Comparison of ENCODE assay signal across 8 cellular contexts in the genomic region with DNA sequence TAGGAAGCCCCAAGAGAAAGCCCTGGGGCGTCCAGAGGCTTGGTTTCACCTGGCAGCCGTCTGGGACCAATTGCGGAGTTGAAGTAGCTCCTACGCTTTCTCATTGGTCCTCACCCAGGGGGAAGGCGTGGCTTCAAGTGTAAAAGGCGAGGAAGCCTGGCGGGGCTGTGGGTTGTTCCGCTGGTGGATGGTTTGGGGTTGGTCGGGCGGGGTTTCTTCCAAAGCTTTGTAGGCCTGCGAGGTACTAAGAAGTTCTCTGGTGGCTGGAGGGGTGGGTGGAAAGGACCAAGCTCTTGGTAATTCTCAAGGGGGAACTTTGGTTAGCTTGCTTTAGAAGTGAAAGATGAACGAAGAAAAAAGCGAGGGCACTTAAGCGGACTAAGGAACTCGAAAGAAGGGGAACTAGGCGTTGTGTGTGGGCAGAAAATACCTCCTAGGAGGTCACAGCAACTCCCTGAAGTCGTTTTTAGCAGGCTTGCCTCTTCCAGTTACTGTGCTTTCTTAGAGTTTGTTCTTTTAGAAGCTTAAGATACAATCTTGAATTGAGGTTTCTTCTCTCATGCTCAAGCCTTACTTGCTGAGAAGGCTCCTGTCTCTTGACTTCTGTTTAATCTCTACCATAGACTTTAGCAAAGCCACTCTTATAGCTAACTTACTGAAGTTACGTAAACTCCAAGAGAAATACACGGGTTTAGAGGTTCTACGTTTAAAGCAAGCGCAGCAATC. TPM values are rescaled to one million over a fixed set of nuclear protein-coding genes. Genes with fewer than 3 reads are reported as not detected.
DNase-seq lines count a peak whose midpoint lies in the region; ATAC-seq and TF ChIP-seq lines count a peak whose summit lies in the region.

No MANE protein-coding gene starts in this region.

- H3K27me3 ChIP-seq in CD4-positive, alpha-beta T cell (ENCODE audit: control insufficient read depth, insufficient read depth, low read length): no peaks in the 10 kb centered on the region

- H3K27me3 Mint-ChIP-seq in CD4-positive, alpha-beta T cell: no peaks in the 10 kb centered on the region
- H3K27me3 Mint-ChIP-seq in activated CD8-positive, alpha-beta memory T cell treated with anti-CD3 and anti-CD28 coated beads, Interleukin-2, amount 10 ng/mL, durations not matched to agents 7 days and 5 days: peaks cover 12% of the 10 kb centered on the region

- no peak overlapping the region for H3K27ac ChIP-seq in CD4-positive, alpha-beta T cell (ENCODE audit: low read depth, low read length)

- intact Hi-C loops in CD4-positive, alpha-beta T cell (cut with DNase I, micrococcal nuclease): loop anchor here in 1 of 2 experiments (2.0 kb wide), 1 partner anchor 33 kb away; no protein-coding TSS in a partner anchor
- intact Hi-C loops in left ventricle myocardium superior (cut with micrococcal nuclease): no loop called here

- no peaks in the 10 kb centered on the region for H3K9me3 ChIP-seq in CD4-positive, alpha-beta T cell (ENCODE audit: control insufficient read depth, low read length)

- peak; percentile 49 to 76 (median 64) for DNase-seq in CD4-positive, alpha-beta T cell
- peak; percentile 23 for DNase-seq in Jurkat, Clone E6-1 (ENCODE audit: low read depth, low spot score)
- peak; percentile 81 for DNase-seq in activated CD8-positive, alpha-beta memory T cell treated with anti-CD3 and anti-CD28 coated beads, Interleukin-2, amount 10 ng/mL, durations not matched to agents 7 days and 5 days
- DNase-seq in left ventricle myocardium superior: peak; percentile 56
- DNase-seq in stimulated activated CD4-positive, alpha-beta T cell treated with anti-CD3 and anti-CD28 coated beads, TNF-alpha, amount 100 ng/mL, for 24 hours (ENCODE audit: low read depth in 3 of 3): peak; percentile 48 to 72 (median 49)
- no peak for DNase-seq in DMS53 treated with DMSO at 0.1 percent for 48 hours (lab: John Stamatoyannopoulos, UW; ENCODE audit: unreplicated experiment)
- no peak for DNase-seq in H4 (ENCODE audit: low spot score)

- H3K4me1 Mint-ChIP-seq in CD4-positive, alpha-beta T cell (ENCODE audit: low read depth): peaks cover 24% of the 10 kb centered on the region
- H3K4me1 Mint-ChIP-seq in activated CD8-positive, alpha-beta memory T cell treated with anti-CD3 and anti-CD28 coated beads, Interleukin-2, amount 10 ng/mL, durations not matched to agents 7 days and 5 days: peaks cover 18% of the 10 kb centered on the region

- CTCF ChIA-PET in CD4-positive, alpha-beta T cell (lab: Charles Lee): interaction anchor here (1.2 to 2.6 kb wide), 2 partner anchors 10 to 153 kb away, joined by 3 to 11 read pairs; no protein-coding TSS in a partner anchor
- CTCF ChIA-PET in activated CD8-positive, alpha-beta memory T cell treated with anti-CD3 and anti-CD28 coated beads, Interleukin-2, amount 10 ng/mL, durations not matched to agents 7 days and 5 days (lab: Charles Lee): interaction anchor here (0.6 to 2.6 kb wide), 7 partner anchors 10 to 146 kb away, joined by 3 to 23 read pairs (median 5); a partner anchor contains a TSS

- H3K4me3 ChIP-seq in Jurkat, Clone E6-1 (ENCODE audit: low read length): no peak overlapping the region

- peak overlapping the region; percentile 88 for H3K4me3 Mint-ChIP-seq in CD4-positive, alpha-beta T cell
- peak overlapping the region; percentile 68 for H3K4me3 Mint-ChIP-seq in activated CD8-positive, alpha-beta memory T cell treated with anti-CD3 and anti-CD28 coated beads, Interleukin-2, amount 10 ng/mL, durations not matched to agents 7 days and 5 days

- ATAC-seq in CD4-positive, alpha-beta T cell (ENCODE audit: poor library complexity): peak; percentile 99
- ATAC-seq in GM21423 (IDR thresholded peaks at IDR 0.05; ENCODE audit: unreplicated experiment) (peak; percentile 89), left ventricle myocardium superior (peak; percentile 61)
- peak; percentile 98 for ATAC-seq in activated CD8-positive, alpha-beta memory T cell treated with anti-CD3 and anti-CD28 coated beads, Interleukin-2, amount 10 ng/mL, durations not matched to agents 7 days and 5 days

- POLR2A ChIA-PET in CD4-positive, alpha-beta T cell (lab: Charles Lee): interaction anchor here (0.7 to 2.3 kb wide), 11 partner anchors 8 to 626 kb away, joined by 3 to 22 read pairs (median 4); a partner anchor contains a TSS

- peak overlapping the region; percentile 89 for H3K27ac Mint-ChIP-seq in CD4-positive, alpha-beta T cell
- peak overlapping the region; percentile 82 for H3K27ac Mint-ChIP-seq in activated CD8-positive, alpha-beta memory T cell treated with anti-CD3 and anti-CD28 coated beads, Interleukin-2, amount 10 ng/mL, durations not matched to agents 7 days and 5 days

- H3K36me3 Mint-ChIP-seq in CD4-positive, alpha-beta T cell (ENCODE audit: low read depth): no peaks in the 10 kb centered on the region
- no peaks in the 10 kb centered on the region for H3K36me3 Mint-ChIP-seq in activated CD8-positive, alpha-beta memory T cell treated with anti-CD3 and anti-CD28 coated beads, Interleukin-2, amount 10 ng/mL, durations not matched to agents 7 days and 5 days

- no peak for TF ChIP-seq CTCF in CD4-positive, alpha-beta T cell (IDR thresholded peaks at IDR 0.05)

- no peaks in the 10 kb centered on the region for H3K9me3 Mint-ChIP-seq in CD4-positive, alpha-beta T cell
- H3K9me3 Mint-ChIP-seq in activated CD8-positive, alpha-beta memory T cell treated with anti-CD3 and anti-CD28 coated beads, Interleukin-2, amount 10 ng/mL, durations not matched to agents 7 days and 5 days (ENCODE audit: low read depth): no peaks in the 10 kb centered on the region

RNA-seq across cellular contexts. Expression of a gene that starts 36.7 kb away (rescaled TPM):
- 10 to 100 TPM; 20.6 to 21.3 TPM for total RNA-seq in CD4-positive, alpha-beta T cell
- polyA plus RNA-seq in Jurkat, Clone E6-1 (2012; ENCODE audit: insufficient read depth, insufficient read length): 44.0 TPM
- total RNA-seq in activated CD8-positive, alpha-beta memory T cell treated with anti-CD3 and anti-CD28 coated beads, Interleukin-2, amount 10 ng/mL, durations not matched to agents 7 days and 5 days: 10 to 100 TPM; 20.8 to 21.6 TPM
- total RNA-seq in left ventricle myocardium superior: 10.3 TPM
- 21.3 and 23.0 TPM in 2 replicates for total RNA-seq in H4 (2014; rRNA removed; shearing (Covaris generic))

Comparison
In these comparisons a context has a peak if more than half of its experiments do, and no peak if none do; other contexts are left out.
1. DNase-seq: peak in CD4-positive, alpha-beta T cell (10 of 10), Jurkat, Clone E6-1 (single experiment), activated CD8-positive, alpha-beta memory T cell treated with anti-CD3 and anti-CD28 coated beads, Interleukin-2, amount 10 ng/mL, durations not matched to agents 7 days and 5 days (single experiment), left ventricle myocardium superior (single experiment) and stimulated activated CD4-positive, alpha-beta T cell treated with anti-CD3 and anti-CD28 coated beads, TNF-alpha, amount 100 ng/mL, for 24 hours (3 of 3); none in DMS53 treated with DMSO at 0.1 percent for 48 hours (single experiment) and H4 (single experiment).
2. Peak in every context shown above with its lines, with median percentiles within 50 percentile points of each other: ATAC-seq.